Comparison of ENCODE assay signal across 1 cellular context in genomic region chr14:93686313-93686712, GRCh38.
TF ChIP-seq lines count a peak whose summit lies in the region.

No MANE protein-coding gene starts in this region.

TF ChIP-seq in H1, 55 proteins besides CTCF, POLR2A, EP300 and RAD21:
- no peak for TF ChIP-seq KDM4A (IDR thresholded peaks at IDR 0.05; ENCODE audit: low read depth, low read length, severe bottlenecking)
- TF ChIP-seq CEBPB (IDR thresholded peaks at IDR 0.05; ENCODE audit: low read depth, low read length): no peak
- no peak for TF ChIP-seq HDAC2 (IDR thresholded peaks at IDR 0.05; ENCODE audit: borderline replicate concordance in 1 of 2, low read depth in 2 of 2, low read length in 2 of 2)
- TF ChIP-seq MAX (IDR thresholded peaks at IDR 0.05): no peak
- TF ChIP-seq EGR1 (IDR thresholded peaks at IDR 0.05; ENCODE audit: borderline replicate concordance, low read depth, low read length): no peak
- 0 out of 2 replicates have a peak, but pooled peaks have one; percentile 13 for TF ChIP-seq E2F6 (IDR thresholded peaks at IDR 0.05)
- no peak for TF ChIP-seq NANOG (IDR thresholded peaks at IDR 0.05; ENCODE audit: insufficient read depth, low read depth, low read length, poor library complexity, severe bottlenecking)
